In the genomic region with DNA sequence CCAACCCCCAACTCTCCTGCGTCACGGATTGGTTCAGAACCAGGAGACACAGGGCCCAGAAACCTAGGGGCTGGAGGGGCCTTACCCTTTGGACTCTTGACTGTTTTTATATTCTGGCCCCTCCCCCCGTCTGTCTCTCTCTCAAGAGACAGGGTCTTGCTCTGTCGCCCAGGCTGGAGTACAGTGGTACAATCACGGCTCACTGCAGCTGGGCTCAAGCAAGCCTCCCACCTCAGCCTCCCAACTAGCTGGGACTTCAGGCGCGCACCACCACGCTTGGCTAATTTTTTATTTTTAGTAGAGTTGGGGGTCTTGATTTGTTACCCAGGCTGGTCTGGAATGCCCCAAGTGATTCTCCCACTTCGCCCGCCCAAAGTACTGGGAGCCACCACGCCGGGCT, we compare ENCODE assay signal across 14 cellular contexts. TPM values are rescaled to one million over a fixed set of nuclear protein-coding genes. Genes with fewer than 3 reads are reported as not detected.
DNase-seq lines count a peak whose midpoint lies in the region; ATAC-seq and TF ChIP-seq lines count a peak whose summit lies in the region.
"Had no signal": no experiment of that assay in that cellular context is flagged by ENCODE, and none has a peak within 500 bp of the region (broad histone marks: within the 10 kb centered on the region; RNA-seq: fewer than 3 reads in every experiment).

No MANE protein-coding gene starts in this region.

- no peak overlapping the region for H2BK120ac ChIP-seq in trophoblast cell (ENCODE audit: insufficient read depth, low read length, poor library complexity)

- peaks cover 19% of the 10 kb centered on the region for H3K79me1 ChIP-seq in trophoblast cell (ENCODE audit: low read length)

- intact Hi-C loops in natural killer cell (cut with micrococcal nuclease): no loop called here

- no peaks in the 10 kb centered on the region for H3K27me3 Mint-ChIP-seq in natural killer cell treated with Interleukin-12 subunit alpha and Interleukin-12 subunit beta and Interleukin-15 and Interleukin-18, amount 100 ng/mL, for 72 hours
- H3K27me3 Mint-ChIP-seq in natural killer cell (ENCODE audit: low read depth in 2 of 2) (no peaks in the 10 kb centered on the region), glutamatergic neuron (ENCODE audit: unreplicated experiment) (peaks cover 21% of the 10 kb centered on the region)
- H3K27me3 Mint-ChIP-seq in activated T-helper 17 cell treated with anti-CD3 and anti-CD28 coated beads, Interleukin-2, amount 50 U/mL, for 72 hours: no peaks in the 10 kb centered on the region
- H3K27me3 Mint-ChIP-seq: B cell had no signal

- H3K4me3 Mint-ChIP-seq in natural killer cell treated with Interleukin-12 subunit alpha and Interleukin-12 subunit beta and Interleukin-15 and Interleukin-18, amount 100 ng/mL, for 72 hours: no peak overlapping the region
- H3K4me3 Mint-ChIP-seq in natural killer cell: no peak overlapping the region
- H3K4me3 Mint-ChIP-seq in glutamatergic neuron (ENCODE audit: unreplicated experiment): no peak overlapping the region
- no peak overlapping the region for H3K4me3 Mint-ChIP-seq in activated T-helper 17 cell treated with anti-CD3 and anti-CD28 coated beads, Interleukin-2, amount 50 U/mL, for 72 hours
- H3K4me3 Mint-ChIP-seq: B cell; CD8-positive, alpha-beta memory T cell had no signal

- H3K27ac ChIP-seq in trophoblast cell (ENCODE audit: low read depth, low read length): no peak overlapping the region
- H3K27ac ChIP-seq: HL-60 had no signal

- no peak overlapping the region for H2BK5ac ChIP-seq in trophoblast cell (ENCODE audit: low read depth, low read length, poor library complexity)

- WGBS in trophoblast cell (ENCODE audit: extremely low coverage, insufficient coverage, insufficient read length): no CpG with 5 or more reads among the region's 12 CpGs

- no peaks in the 10 kb centered on the region for H3K79me2 ChIP-seq in trophoblast cell (ENCODE audit: control insufficient read depth, insufficient read depth, low read length, poor library complexity)

- no peak for ATAC-seq in natural killer cell treated with Interleukin-12 subunit alpha and Interleukin-12 subunit beta and Interleukin-15 and Interleukin-18, amount 100 ng/mL, for 72 hours
- ATAC-seq in natural killer cell: no peak
- ATAC-seq in activated T-helper 17 cell treated with anti-CD3 and anti-CD28 coated beads, Interleukin-2, amount 50 U/mL, for 72 hours (replicated peaks): no peak
- ATAC-seq in GM18520 (IDR thresholded peaks at IDR 0.05; ENCODE audit: unreplicated experiment): no peak

- no peak overlapping the region for H3K9ac ChIP-seq in trophoblast cell (ENCODE audit: low read length)

- H3K9me3 ChIP-seq in trophoblast cell (ENCODE audit: insufficient read depth, low read depth, low read length): peaks cover 6% of the 10 kb centered on the region
- H3K9me3 ChIP-seq: Caco-2 had no signal

- no peak overlapping the region for H3K14ac ChIP-seq in trophoblast cell (ENCODE audit: low read length)

- peaks cover 3% of the 10 kb centered on the region for H3K9me3 Mint-ChIP-seq in natural killer cell treated with Interleukin-12 subunit alpha and Interleukin-12 subunit beta and Interleukin-15 and Interleukin-18, amount 100 ng/mL, for 72 hours
- peaks cover 0 to 3% of the 10 kb centered on the region in 2 donors for H3K9me3 Mint-ChIP-seq in natural killer cell
- H3K9me3 Mint-ChIP-seq in glutamatergic neuron (ENCODE audit: unreplicated experiment): peaks cover 23% of the 10 kb centered on the region
- no peaks in the 10 kb centered on the region for H3K9me3 Mint-ChIP-seq in activated T-helper 17 cell treated with anti-CD3 and anti-CD28 coated beads, Interleukin-2, amount 50 U/mL, for 72 hours

- no peak overlapping the region for H3K27ac Mint-ChIP-seq in natural killer cell treated with Interleukin-12 subunit alpha and Interleukin-12 subunit beta and Interleukin-15 and Interleukin-18, amount 100 ng/mL, for 72 hours
- H3K27ac Mint-ChIP-seq in natural killer cell: no peak overlapping the region
- H3K27ac Mint-ChIP-seq in glutamatergic neuron (ENCODE audit: unreplicated experiment): peak overlapping the region; percentile 84
- no peak overlapping the region for H3K27ac Mint-ChIP-seq in activated T-helper 17 cell treated with anti-CD3 and anti-CD28 coated beads, Interleukin-2, amount 50 U/mL, for 72 hours
- H3K27ac Mint-ChIP-seq: B cell had no signal

- H3K4me2 ChIP-seq in trophoblast cell (ENCODE audit: low read length): no peak overlapping the region

- no peak overlapping the region for H2AFZ ChIP-seq in trophoblast cell (ENCODE audit: insufficient read depth, low read length, poor library complexity)

- H3K4ac ChIP-seq in trophoblast cell (ENCODE audit: low read depth, low read length): no peak overlapping the region

- no peak overlapping the region for H4K8ac ChIP-seq in trophoblast cell (ENCODE audit: low read depth, low read length)

- peak overlapping the region; percentile 39 for H4K91ac ChIP-seq in trophoblast cell (ENCODE audit: low read depth, low read length)

- peaks cover 2 to 3% of the 10 kb centered on the region in 2 experiments for H3K4me1 ChIP-seq in trophoblast cell (ENCODE audit: control insufficient read depth in 1 of 2, insufficient read depth in 2 of 2, low read length in 2 of 2)
- H3K4me1 ChIP-seq: Caco-2 had no signal

- H3K36me3 Mint-ChIP-seq in natural killer cell treated with Interleukin-12 subunit alpha and Interleukin-12 subunit beta and Interleukin-15 and Interleukin-18, amount 100 ng/mL, for 72 hours: peaks cover 4% of the 10 kb centered on the region
- H3K36me3 Mint-ChIP-seq in natural killer cell: no peaks in the 10 kb centered on the region
- H3K36me3 Mint-ChIP-seq in glutamatergic neuron (ENCODE audit: unreplicated experiment): peaks cover 11% of the 10 kb centered on the region
- no peaks in the 10 kb centered on the region for H3K36me3 Mint-ChIP-seq in activated T-helper 17 cell treated with anti-CD3 and anti-CD28 coated beads, Interleukin-2, amount 50 U/mL, for 72 hours (ENCODE audit: low read depth)

- no peak overlapping the region for H3K23ac ChIP-seq in trophoblast cell (ENCODE audit: low read length)

- no peak overlapping the region for H2BK12ac ChIP-seq in trophoblast cell (ENCODE audit: low read length)

- peaks cover 22 to 29% of the 10 kb centered on the region in 2 experiments for H3K36me3 ChIP-seq in trophoblast cell (ENCODE audit: control insufficient read depth in 1 of 2, insufficient read depth in 2 of 2, low read length in 2 of 2)

- no peak overlapping the region for H4K12ac ChIP-seq in trophoblast cell (ENCODE audit: low read depth, low read length)

- TF ChIP-seq CTCF in natural killer cell (IDR thresholded peaks at IDR 0.05) (no peak), glutamatergic neuron (IDR thresholded peaks at IDR 0.05; ENCODE audit: partially characterized antibody, unreplicated experiment) (no peak)

- no peak overlapping the region for H2AK5ac ChIP-seq in trophoblast cell (ENCODE audit: low read length)

- peaks cover 0 to 3% of the 10 kb centered on the region in 2 donors for H3K4me1 Mint-ChIP-seq in natural killer cell treated with Interleukin-12 subunit alpha and Interleukin-12 subunit beta and Interleukin-15 and Interleukin-18, amount 100 ng/mL, for 72 hours (ENCODE audit: low read depth in 2 of 2)
- H3K4me1 Mint-ChIP-seq in natural killer cell (peaks cover 0 to 4% of the 10 kb centered on the region in 2 donors), glutamatergic neuron (ENCODE audit: low read depth, unreplicated experiment) (peaks cover 32% of the 10 kb centered on the region)
- H3K4me1 Mint-ChIP-seq in activated T-helper 17 cell treated with anti-CD3 and anti-CD28 coated beads, Interleukin-2, amount 50 U/mL, for 72 hours: peaks cover 9% of the 10 kb centered on the region

- no peak overlapping the region for H3K18ac ChIP-seq in trophoblast cell (ENCODE audit: low read length)

- peak; percentile 3 for DNase-seq in natural killer cell treated with Interleukin-12 subunit alpha and Interleukin-12 subunit beta and Interleukin-15 and Interleukin-18, amount 100 ng/mL, for 72 hours (ENCODE audit: low spot score)
- DNase-seq in natural killer cell: no peak
- DNase-seq in glutamatergic neuron: no peak
- DNase-seq in trophoblast cell: no peak
- no peak for DNase-seq in effector CD4-positive, alpha-beta T cell
- DNase-seq: Caco-2; CD8-positive, alpha-beta memory T cell; DND-41; GDM1; HCEC 1CT had no signal

- no peaks in the 10 kb centered on the region for H3K27me3 ChIP-seq in trophoblast cell (ENCODE audit: insufficient read depth, low read length)

- no peak overlapping the region for H3K4me3 ChIP-seq in trophoblast cell (ENCODE audit: low read depth, low read length)

RNA-seq across cellular contexts. Expression of gene PRKCZ, which starts 52.5 kb away (rescaled TPM):
- 10 to 100 TPM; 10.8 to 13.2 TPM for total RNA-seq in natural killer cell treated with Interleukin-12 subunit alpha and Interleukin-12 subunit beta and Interleukin-15 and Interleukin-18, amount 100 ng/mL, for 72 hours
- total RNA-seq in natural killer cell (10 to 100 TPM; 25.1 to 37.1 (median 30.5) TPM), glutamatergic neuron (ENCODE audit: unreplicated experiment) (120 TPM)
- 232 and 240 TPM in 2 replicates for polyA plus RNA-seq in trophoblast cell (2013)
- total RNA-seq in activated T-helper 17 cell treated with anti-CD3 and anti-CD28 coated beads, Interleukin-2, amount 50 U/mL, for 72 hours: 10 to 100 TPM; 12.2 to 24.7 TPM
